ENCODE assay signal across 8 cellular contexts in genomic region chr11:124746621-124747243, GRCh38. TPM values are rescaled to one million over a fixed set of nuclear protein-coding genes. Genes with fewer than 3 reads are reported as not detected.
DNase-seq lines count a peak whose midpoint lies in the region; ATAC-seq and TF ChIP-seq lines count a peak whose summit lies in the region.

No MANE protein-coding gene starts in this region.

- peaks cover 11% of the 10 kb centered on the region for H3K4me1 Mint-ChIP-seq in activated CD4-positive, alpha-beta T cell treated with anti-CD3 and anti-CD28 coated beads for 36 hours

- peaks cover 2% of the 10 kb centered on the region for H3K27me3 Mint-ChIP-seq in activated CD4-positive, alpha-beta T cell treated with anti-CD3 and anti-CD28 coated beads for 36 hours

- peaks cover 1% of the 10 kb centered on the region for H3K36me3 Mint-ChIP-seq in activated CD4-positive, alpha-beta T cell treated with anti-CD3 and anti-CD28 coated beads for 36 hours (ENCODE audit: low read depth)

- intact Hi-C loops in activated CD4-positive, alpha-beta T cell treated with anti-CD3 and anti-CD28 coated beads for 36 hours (cut with DNase I, micrococcal nuclease) = loop anchor here (1.0 to 5.0 kb wide), 10 partner anchors 7 to 206 kb away; partner anchors contain the start of genes NRGN (in 2 of the 2), SIAE (in 2 of the 2), SPA17 (in 2 of the 2) and CCDC15 (in 1 of the 2)

- peak overlapping the region; percentile 91 to 95 for H3K4me3 ChIP-seq in duodenal mucosa (ENCODE audit: low read depth in 1 of 2, low read length in 2 of 2)

- no peaks in the 10 kb centered on the region for H3K36me3 ChIP-seq in duodenal mucosa (ENCODE audit: control insufficient read depth in 1 of 2, insufficient read depth in 2 of 2, low read length in 2 of 2)

- peak overlapping the region; percentile 74 for H3K27ac ChIP-seq in duodenal mucosa (ENCODE audit: low read depth, low read length)

- CTCF ChIA-PET in HEK293T (lab: Yijun Ruan, JAX) = interaction anchor here (0.8 to 1.8 kb wide), 6 partner anchors 16 to 119 kb away, joined by 3 to 9 read pairs (median 3); no protein-coding TSS in a partner anchor
- CTCF ChIA-PET in activated CD4-positive, alpha-beta T cell treated with anti-CD3 and anti-CD28 coated beads for 36 hours (lab: Charles Lee) = interaction anchor here (0.7 to 5.3 kb wide), 17 partner anchors 8 to 129 kb away, joined by 3 to 79 read pairs (median 5); partner anchors contain the start of gene ESAM

- peak; percentile 84 for TF ChIP-seq CTCF in GM12872 (IDR thresholded peaks at IDR 0.05; ENCODE audit: insufficient read depth, low read depth, low read length)

- peak; percentile 92 for ATAC-seq in activated CD4-positive, alpha-beta T cell treated with anti-CD3 and anti-CD28 coated beads for 36 hours

- POLR2A ChIA-PET in HEK293T (lab: Yijun Ruan, JAX) = interaction anchor here (1.3 kb wide), 1 partner anchor 16 kb away, joined by 4 read pairs; no protein-coding TSS in a partner anchor
- POLR2A ChIA-PET in activated CD4-positive, alpha-beta T cell treated with anti-CD3 and anti-CD28 coated beads for 36 hours (lab: Charles Lee) = interaction anchor here (0.5 to 1.2 kb wide), 3 partner anchors 130 to 1685 kb away, joined by 3 read pairs; partner anchors contain the start of genes HSPA8 and HYLS1

- H3K4me1 ChIP-seq in duodenal mucosa (ENCODE audit: control insufficient read depth in 1 of 2, insufficient read depth in 2 of 2, low read length in 2 of 2) = peaks cover 7 to 17% of the 10 kb centered on the region in 2 donors

- H3K27me3 ChIP-seq in duodenal mucosa (ENCODE audit: control insufficient read depth in 1 of 2, insufficient read depth in 2 of 2, low read length in 2 of 2) = peaks cover 9% of the 10 kb centered on the region in 2 donors

- DNase-seq in HEK293T (ENCODE audit: extremely low spot score) (peak; percentile 81), NCI-H1048 (lab: John Stamatoyannopoulos, UW) (peak; percentile 28), medulla oblongata (ENCODE audit: extremely low spot score) (peak; percentile 14), NOMO-1 (lab: John Stamatoyannopoulos, UW; ENCODE audit: unreplicated experiment in 2 of 2) (no peak)
- peak; percentile 88 for DNase-seq in activated CD4-positive, alpha-beta T cell treated with anti-CD3 and anti-CD28 coated beads for 36 hours
- peak; percentile 53 for DNase-seq in stimulated activated CD8-positive, alpha-beta memory T cell treated with anti-CD3 and anti-CD28 coated beads, Interleukin-15, amount 100 ng/mL, for 24 hours (ENCODE audit: low read depth)

- H3K9ac ChIP-seq in duodenal mucosa (ENCODE audit: low read depth in 1 of 2, low read length in 2 of 2) = peak overlapping the region; percentile 84 to 89

- no peaks in the 10 kb centered on the region for H3K9me3 Mint-ChIP-seq in activated CD4-positive, alpha-beta T cell treated with anti-CD3 and anti-CD28 coated beads for 36 hours (ENCODE audit: low read depth)

- no peaks in the 10 kb centered on the region for H3K9me3 ChIP-seq in duodenal mucosa (ENCODE audit: control insufficient read depth in 1 of 2, low read length in 2 of 2)

- H3K27ac Mint-ChIP-seq in activated CD4-positive, alpha-beta T cell treated with anti-CD3 and anti-CD28 coated beads for 36 hours = peak overlapping the region; percentile 90

- peak overlapping the region; percentile 81 for H3K4me3 Mint-ChIP-seq in activated CD4-positive, alpha-beta T cell treated with anti-CD3 and anti-CD28 coated beads for 36 hours

TF ChIP-seq in HEK293T, 16 proteins besides CTCF, POLR2A, EP300 and RAD21:
- TF ChIP-seq FOXM1 (IDR thresholded peaks at IDR 0.05; ENCODE audit: borderline replicate concordance) (no peak), PKNOX1 (IDR thresholded peaks at IDR 0.05) (0 out of 2 replicates have a peak, but pooled peaks have one; percentile 3), L3MBTL2 (conservative IDR thresholded peaks at IDR 0.05) (peak; percentile 55; the same call in 1 of the 2 replicates), LEF1 (IDR thresholded peaks at IDR 0.05; ENCODE audit: borderline replicate concordance) (no peak)

RNA-seq across cellular contexts. Expression of gene VSIG2, which starts 5.3 kb away (rescaled TPM):
- total RNA-seq in activated CD4-positive, alpha-beta T cell treated with anti-CD3 and anti-CD28 coated beads for 36 hours = not detected

RNA-seq across cellular contexts. Expression of gene NRGN, which starts 7.0 kb away (rescaled TPM):
- 10 to 100 TPM; 13.5 to 18.1 TPM for total RNA-seq in activated CD4-positive, alpha-beta T cell treated with anti-CD3 and anti-CD28 coated beads for 36 hours

RNA-seq across cellular contexts. Expression of gene ESAM, which starts 15.4 kb away (rescaled TPM):
- total RNA-seq in activated CD4-positive, alpha-beta T cell treated with anti-CD3 and anti-CD28 coated beads for 36 hours = under 1 TPM; 0.39 to 0.53 TPM

RNA-seq across cellular contexts. Expression of gene MSANTD2, which starts 53.5 kb away (rescaled TPM):
- 1 to 10 TPM; 6.9 to 8.6 TPM for total RNA-seq in activated CD4-positive, alpha-beta T cell treated with anti-CD3 and anti-CD28 coated beads for 36 hours

Comparison
In these comparisons a context has a peak if more than half of its experiments do, and no peak if none do; other contexts are left out.
1. DNase-seq: peak in HEK293T (single experiment), NCI-H1048 (single experiment), activated CD4-positive, alpha-beta T cell treated with anti-CD3 and anti-CD28 coated beads for 36 hours (single experiment), medulla oblongata (single experiment) and stimulated activated CD8-positive, alpha-beta memory T cell treated with anti-CD3 and anti-CD28 coated beads, Interleukin-15, amount 100 ng/mL, for 24 hours (single experiment); none in NOMO-1 (0 of 2).